In genomic region chr13:86446311-86446710, GRCh38 we compare ENCODE assay signal across 14 cellular contexts.
A peak's percentile ranks its signal among the peaks of the same experiment; 100 is the strongest.
DNase-seq lines count a peak whose midpoint lies in the region; ATAC-seq lines count a peak whose summit lies in the region.
"Had no signal": no experiment of that assay in that cellular context is flagged by ENCODE, and none has a peak within 500 bp of the region (broad histone marks: within the 10 kb centered on the region; RNA-seq: fewer than 3 reads in every experiment).

No MANE protein-coding gene starts in this region.

- DNase-seq in A172 (ENCODE audit: low spot score) (peak; percentile 82), H4 (ENCODE audit: low spot score) (peak; percentile 56), T1000 (lab: John Stamatoyannopoulos, UW) (peak; percentile 11), fibroblast of the conjunctiva (ENCODE audit: low read depth) (peak; percentile 59), foreskin melanocyte (no peak), NCI-H524 treated with DMSO at 0.1 percent for 48 hours (lab: John Stamatoyannopoulos, UW) (no peak)
- DNase-seq in activated CD4-positive, alpha-beta T cell treated with anti-CD3 and anti-CD28 coated beads for 1 hour, result no peak
- DNase-seq: activated CD4-positive, alpha-beta T cell treated with anti-CD3 and anti-CD28 coated beads for 48 hours; activated effector memory CD4-positive, alpha-beta T cell treated with anti-CD3 and anti-CD28 coated beads, Interleukin-2, amount 50 U/mL, for 16 hours; cerebellar nuclear complex; NCI-H774; stimulated activated naive CD4-positive, alpha-beta T cell treated with Interleukin-2 at 50 U/mL for 16 hours had no signal

- no peak for ATAC-seq in GM21825 (IDR thresholded peaks at IDR 0.05; ENCODE audit: unreplicated experiment)
- ATAC-seq: gastrocnemius medialis had no signal

Comparison
In these comparisons a context has a peak if more than half of its experiments do, and no peak if none do; other contexts are left out.
1. DNase-seq: peak in A172 (single experiment), H4 (single experiment), T1000 (single experiment) and fibroblast of the conjunctiva (single experiment); none in activated CD4-positive, alpha-beta T cell treated with anti-CD3 and anti-CD28 coated beads for 1 hour (single experiment), foreskin melanocyte (single experiment) and NCI-H524 treated with DMSO at 0.1 percent for 48 hours (single experiment).